14 cellular contexts compared by ENCODE assay signal in genomic region chr12:102023343-102023930, GRCh38. TPM values are rescaled to one million over a fixed set of nuclear protein-coding genes. Genes with fewer than 3 reads are reported as not detected.
DNase-seq lines count a peak whose midpoint lies in the region; ATAC-seq, FAIRE-seq and TF ChIP-seq lines count a peak whose summit lies in the region.
"Had no signal": no experiment of that assay in that cellular context is flagged by ENCODE, and none has a peak within 500 bp of the region (broad histone marks: within the 10 kb centered on the region; RNA-seq: fewer than 3 reads in every experiment).

No MANE protein-coding gene starts in this region.

- H2AFZ ChIP-seq in astrocyte (ENCODE audit: low read depth, low read length), result no peak overlapping the region
- H2AFZ ChIP-seq: neural progenitor cell had no signal

- no peak for DNase-seq in activated T-cell treated with anti-CD3 and anti-CD28 coated beads, Interleukin-2, amount 50 U/mL, for 24 hours
- no peak for DNase-seq in activated T-cell treated with anti-CD3 and anti-CD28 coated beads, Interleukin-2, amount 50 U/mL, for 72 hours
- DNase-seq in astrocyte (ENCODE audit: low read depth), result peak; percentile 86
- DNase-seq in iris pigment epithelial cell (ENCODE audit: low read depth), result peak; percentile 89
- no peak for DNase-seq in uterus
- no peak for DNase-seq in inferior parietal cortex (ENCODE audit: extremely low spot score)
- no peak for DNase-seq in hypothalamus (lab: John Stamatoyannopoulos, UW)
- DNase-seq: activated CD4-positive, alpha-beta T cell treated with anti-CD3 and anti-CD28 coated beads for 36 hours; activated T-cell treated with anti-CD3 and anti-CD28 coated beads, Interleukin-2, amount 50 U/mL, for 48 hours; aorta; spleen; SW 1271 had no signal

- peaks cover 7% of the 10 kb centered on the region for H3K36me3 ChIP-seq in astrocyte (ENCODE audit: insufficient read depth, low read length)
- no peaks in the 10 kb centered on the region for H3K36me3 ChIP-seq in uterus
- H3K36me3 ChIP-seq: neural progenitor cell had no signal

- H4K20me1 ChIP-seq in astrocyte (ENCODE audit: insufficient read depth, low read length), result no peaks in the 10 kb centered on the region

- ATAC-seq in activated T-cell treated with anti-CD3 and anti-CD28 coated beads, Interleukin-2, amount 50 U/mL, for 72 hours (replicated peaks in 1 of 2), result no peak
- ATAC-seq in GM19035 (IDR thresholded peaks at IDR 0.05; ENCODE audit: unreplicated experiment), result no peak
- ATAC-seq: activated CD4-positive, alpha-beta T cell treated with anti-CD3 and anti-CD28 coated beads for 36 hours had no signal

- no peak for TF ChIP-seq CTCF in astrocyte (IDR thresholded peaks at IDR 0.05; ENCODE audit: insufficient read depth, low read depth, low read length)
- TF ChIP-seq CTCF in uterus (IDR thresholded peaks at IDR 0.05), result no peak

- H3K4me1 ChIP-seq in astrocyte (ENCODE audit: insufficient read depth, low read length) (no peaks in the 10 kb centered on the region), uterus (no peaks in the 10 kb centered on the region)
- H3K4me1 ChIP-seq: neural progenitor cell, spleen had no signal

- H3K27me3 ChIP-seq in astrocyte (ENCODE audit: insufficient read depth, low read length), result no peaks in the 10 kb centered on the region
- H3K27me3 ChIP-seq in uterus, result no peaks in the 10 kb centered on the region
- H3K27me3 ChIP-seq: neural progenitor cell, spleen had no signal

- H3K9me3 ChIP-seq in astrocyte (ENCODE audit: insufficient read depth, low read depth, low read length) (no peaks in the 10 kb centered on the region), uterus (no peaks in the 10 kb centered on the region)
- H3K9me3 ChIP-seq: spleen had no signal

- FAIRE-seq in astrocyte (lab: Jason Lieb, UNC), result no peak

- no peak overlapping the region for H3K4me3 Mint-ChIP-seq in activated T-cell treated with anti-CD3 and anti-CD28 coated beads, Interleukin-2, amount 50 U/mL, for 24 hours
- no peak overlapping the region for H3K4me3 Mint-ChIP-seq in activated T-cell treated with anti-CD3 and anti-CD28 coated beads, Interleukin-2, amount 50 U/mL, for 72 hours
- no peak overlapping the region for H3K4me3 Mint-ChIP-seq in astrocyte (ENCODE audit: unreplicated experiment)
- H3K4me3 Mint-ChIP-seq: activated CD4-positive, alpha-beta T cell treated with anti-CD3 and anti-CD28 coated beads for 36 hours; neural progenitor cell had no signal

- no peak overlapping the region for H3K9ac ChIP-seq in astrocyte (ENCODE audit: low read length)
- H3K9ac ChIP-seq: neural progenitor cell had no signal

- H3K27ac ChIP-seq in astrocyte (ENCODE audit: low read depth, low read length) (no peak overlapping the region), uterus (peak overlapping the region; percentile 34 to 58)
- H3K27ac ChIP-seq: neural progenitor cell, spleen had no signal

- H3K9me3 Mint-ChIP-seq in activated T-cell treated with anti-CD3 and anti-CD28 coated beads, Interleukin-2, amount 50 U/mL, for 24 hours, result no peaks in the 10 kb centered on the region
- no peaks in the 10 kb centered on the region for H3K9me3 Mint-ChIP-seq in activated T-cell treated with anti-CD3 and anti-CD28 coated beads, Interleukin-2, amount 50 U/mL, for 72 hours
- H3K9me3 Mint-ChIP-seq in astrocyte (ENCODE audit: unreplicated experiment), result no peaks in the 10 kb centered on the region
- H3K9me3 Mint-ChIP-seq: neural progenitor cell had no signal

- H3K4me3 ChIP-seq in astrocyte (ENCODE audit: insufficient read depth, low read depth, low read length) (no peak overlapping the region), uterus (no peak overlapping the region)
- H3K4me3 ChIP-seq: neural progenitor cell, spleen had no signal

- peaks cover 53% of the 10 kb centered on the region for H3K36me3 Mint-ChIP-seq in activated T-cell treated with anti-CD3 and anti-CD28 coated beads, Interleukin-2, amount 50 U/mL, for 24 hours (ENCODE audit: low read depth)
- peaks cover 1 to 3% of the 10 kb centered on the region in 2 donors for H3K36me3 Mint-ChIP-seq in activated T-cell treated with anti-CD3 and anti-CD28 coated beads, Interleukin-2, amount 50 U/mL, for 72 hours (ENCODE audit: insufficient read depth in 2 of 2)
- peaks cover 4% of the 10 kb centered on the region for H3K36me3 Mint-ChIP-seq in astrocyte (ENCODE audit: low read depth, unreplicated experiment)
- H3K36me3 Mint-ChIP-seq: neural progenitor cell had no signal

- H3K27me3 Mint-ChIP-seq in activated T-cell treated with anti-CD3 and anti-CD28 coated beads, Interleukin-2, amount 50 U/mL, for 24 hours, result no peaks in the 10 kb centered on the region
- H3K27me3 Mint-ChIP-seq in activated T-cell treated with anti-CD3 and anti-CD28 coated beads, Interleukin-2, amount 50 U/mL, for 72 hours (ENCODE audit: low read depth), result no peaks in the 10 kb centered on the region
- H3K27me3 Mint-ChIP-seq in astrocyte (ENCODE audit: low read depth, unreplicated experiment), result no peaks in the 10 kb centered on the region
- H3K27me3 Mint-ChIP-seq: activated CD4-positive, alpha-beta T cell treated with anti-CD3 and anti-CD28 coated beads for 36 hours had no signal

- intact Hi-C loops in uterus (cut with DNase I; ENCODE audit: low total_unique reads), result no loop called here

- H3K4me1 Mint-ChIP-seq in activated T-cell treated with anti-CD3 and anti-CD28 coated beads, Interleukin-2, amount 50 U/mL, for 24 hours (ENCODE audit: low read depth), result peaks cover 2% of the 10 kb centered on the region
- no peaks in the 10 kb centered on the region for H3K4me1 Mint-ChIP-seq in activated T-cell treated with anti-CD3 and anti-CD28 coated beads, Interleukin-2, amount 50 U/mL, for 72 hours (ENCODE audit: low read depth)
- H3K4me1 Mint-ChIP-seq in astrocyte (ENCODE audit: low read depth, unreplicated experiment), result peaks cover 2% of the 10 kb centered on the region
- H3K4me1 Mint-ChIP-seq: activated CD4-positive, alpha-beta T cell treated with anti-CD3 and anti-CD28 coated beads for 36 hours; neural progenitor cell had no signal

- peak overlapping the region; percentile 41 for H3K27ac Mint-ChIP-seq in activated T-cell treated with anti-CD3 and anti-CD28 coated beads, Interleukin-2, amount 50 U/mL, for 24 hours
- H3K27ac Mint-ChIP-seq in activated T-cell treated with anti-CD3 and anti-CD28 coated beads, Interleukin-2, amount 50 U/mL, for 72 hours, result no peak overlapping the region
- H3K27ac Mint-ChIP-seq in astrocyte (ENCODE audit: unreplicated experiment), result no peak overlapping the region
- H3K27ac Mint-ChIP-seq: activated CD4-positive, alpha-beta T cell treated with anti-CD3 and anti-CD28 coated beads for 36 hours; neural progenitor cell had no signal

- no peaks in the 10 kb centered on the region for H3K79me2 ChIP-seq in astrocyte (ENCODE audit: insufficient read depth, low read length)

- TF ChIP-seq POLR2A in uterus (IDR thresholded peaks at IDR 0.05), result no peak

- H3K4me2 ChIP-seq in astrocyte (ENCODE audit: low read length), result no peak overlapping the region
- H3K4me2 ChIP-seq: neural progenitor cell had no signal

RNA-seq across cellular contexts. Expression of gene WASHC3, which starts 38.4 kb away (rescaled TPM):
- 10 to 100 TPM; 56.6 to 66.1 TPM for total RNA-seq in activated T-cell treated with anti-CD3 and anti-CD28 coated beads, Interleukin-2, amount 50 U/mL, for 72 hours
- total RNA-seq in astrocyte, result 22.6 and 26.5 TPM in 2 replicates
- 10 to 100 TPM; 36.5 to 59.9 (median 49.3) TPM for total RNA-seq in uterus

Comparison
In these comparisons a context has a peak if more than half of its experiments do, and no peak if none do; other contexts are left out.
1. DNase-seq: peak in astrocyte (single experiment) and iris pigment epithelial cell (single experiment); none in activated T-cell treated with anti-CD3 and anti-CD28 coated beads, Interleukin-2, amount 50 U/mL, for 24 hours (single experiment), activated T-cell treated with anti-CD3 and anti-CD28 coated beads, Interleukin-2, amount 50 U/mL, for 72 hours (0 of 2), uterus (0 of 2), inferior parietal cortex (single experiment) and hypothalamus (0 of 51).